In the genomic region with DNA sequence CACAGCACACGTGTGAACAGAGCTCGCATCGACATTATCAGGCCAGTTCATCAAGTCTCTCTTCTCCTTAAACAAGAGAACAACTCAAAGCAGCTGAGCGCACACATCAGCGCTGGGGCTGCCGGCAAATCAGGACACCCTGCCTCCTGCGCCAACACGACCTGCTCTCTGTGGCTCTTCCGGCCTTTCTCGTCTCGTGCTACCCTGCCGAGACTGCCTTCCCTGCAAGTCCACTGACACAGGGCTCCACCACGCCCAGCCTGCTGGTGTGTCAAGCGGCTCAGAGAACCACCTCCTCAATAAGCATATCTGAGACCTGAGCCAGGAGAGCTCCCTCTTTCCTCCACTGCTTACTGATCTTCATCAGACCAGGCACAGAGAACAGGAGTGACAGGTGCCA, we compare ENCODE assay signal across 8 cellular contexts.
A peak's percentile ranks its signal among the peaks of the same experiment; 100 is the strongest.
DNase-seq lines count a peak whose midpoint lies in the region; ATAC-seq and TF ChIP-seq lines count a peak whose summit lies in the region.

No MANE protein-coding gene starts in this region.

- peaks cover 54 to 86% (median 59%) of the 10 kb centered on the region in 3 donors for H3K4me1 ChIP-seq in esophagus squamous epithelium

- ATAC-seq in GM21576 (IDR thresholded peaks at IDR 0.05; ENCODE audit: unreplicated experiment), result no peak

- H3K9me3 ChIP-seq in esophagus squamous epithelium, result no peaks in the 10 kb centered on the region

- H3K27ac ChIP-seq in esophagus squamous epithelium, result peak overlapping the region; percentile 56 to 79 (median 70)

- DNase-seq in T follicular helper cell (ENCODE audit: low read depth) (peak; percentile 56), esophagus squamous epithelium (lab: John Stamatoyannopoulos, UW) (no peak), HK-2 (ENCODE audit: unreplicated experiment) (no peak), NCI-H1105 (lab: John Stamatoyannopoulos, UW) (no peak), medulla oblongata (ENCODE audit: extremely low spot score) (no peak)
- peak; percentile 27 to 41 for DNase-seq in activated T-helper 1 cell treated with anti-CD3 and anti-CD28 coated beads, Interleukin-2, amount 50 U/mL, for 16 hours (ENCODE audit: low read depth in 1 of 2, low spot score in 1 of 2)
- peak in 2 of 3 experiments; percentile 13 to 38 for DNase-seq in stimulated activated CD4-positive, alpha-beta T cell treated with anti-CD3 and anti-CD28 coated beads, TNF-alpha, amount 100 ng/mL, for 24 hours (ENCODE audit: low read depth in 3 of 3)

- H3K36me3 ChIP-seq in esophagus squamous epithelium, result peaks cover 6 to 60% (median 24%) of the 10 kb centered on the region in 3 donors

- no peak for TF ChIP-seq CTCF in esophagus squamous epithelium (IDR thresholded peaks at IDR 0.05)

- H3K4me3 ChIP-seq in esophagus squamous epithelium, result peak overlapping the region in 1 of 4 donors; percentile 5

- intact Hi-C loops in esophagus squamous epithelium (cut with DNase I), result no loop called here

- WGBS in esophagus squamous epithelium, 2 donors, result 72 to 74% methylated on average over 8 to 14 of the region's 14 CpGs

- TF ChIP-seq POLR2A in esophagus squamous epithelium (IDR thresholded peaks at IDR 0.05), result no peak

- no peaks in the 10 kb centered on the region for H3K27me3 ChIP-seq in esophagus squamous epithelium

Comparison
In these comparisons a context has a peak if more than half of its experiments do, and no peak if none do; other contexts are left out.
1. DNase-seq: peak in T follicular helper cell (single experiment), activated T-helper 1 cell treated with anti-CD3 and anti-CD28 coated beads, Interleukin-2, amount 50 U/mL, for 16 hours (2 of 2) and stimulated activated CD4-positive, alpha-beta T cell treated with anti-CD3 and anti-CD28 coated beads, TNF-alpha, amount 100 ng/mL, for 24 hours (2 of 3); none in esophagus squamous epithelium (single experiment), HK-2 (single experiment), NCI-H1105 (single experiment) and medulla oblongata (single experiment).